30 cellular contexts compared by ENCODE assay signal in the genomic region with DNA sequence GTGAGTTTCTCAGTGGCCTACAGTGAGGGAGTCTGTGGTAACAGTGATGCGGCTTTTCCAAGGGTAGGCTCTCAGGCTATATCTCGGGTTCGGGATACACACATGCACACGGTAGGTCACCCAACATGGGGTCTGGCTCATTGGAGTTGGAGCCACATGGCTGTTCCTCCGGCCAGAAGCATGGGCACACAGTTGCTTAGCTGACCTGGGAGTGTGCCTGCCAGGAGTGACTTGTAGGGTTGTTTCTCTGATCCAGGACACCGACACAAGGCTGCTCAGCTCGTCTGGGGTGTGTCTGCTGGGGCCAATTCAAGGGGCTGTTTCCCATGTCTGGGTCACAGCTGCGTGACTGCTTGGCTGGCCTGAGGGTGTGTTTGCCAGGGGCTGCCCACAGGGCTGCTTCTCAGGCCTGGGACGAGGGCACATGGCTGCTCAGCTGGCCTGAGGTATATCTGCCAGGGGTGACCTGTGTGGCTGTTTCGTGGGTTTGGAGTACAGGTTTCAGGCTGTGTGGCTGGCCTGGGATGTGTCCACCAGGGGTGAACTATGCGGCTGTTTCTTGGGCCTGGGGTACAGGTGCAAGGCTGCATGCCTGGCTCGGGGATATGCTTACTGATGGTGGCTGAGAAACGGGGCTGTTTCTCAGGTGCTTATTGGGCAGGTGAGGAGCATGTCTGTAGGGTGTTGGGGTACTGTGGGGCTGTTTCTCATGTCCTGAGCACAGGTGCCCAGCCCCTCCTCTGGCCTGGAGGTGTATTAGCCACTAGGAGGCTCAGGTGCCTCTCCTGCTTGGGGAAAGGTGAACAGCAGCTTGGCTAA. TPM values are rescaled to one million over a fixed set of nuclear protein-coding genes. Genes with fewer than 3 reads are reported as not detected.
A peak's percentile ranks its signal among the peaks of the same experiment; 100 is the strongest.
DNase-seq lines count a peak whose midpoint lies in the region; ATAC-seq, FAIRE-seq and TF ChIP-seq lines count a peak whose summit lies in the region.
"Had no signal": no experiment of that assay in that cellular context is flagged by ENCODE, and none has a peak within 500 bp of the region (broad histone marks: within the 10 kb centered on the region; RNA-seq: fewer than 3 reads in every experiment).

No MANE protein-coding gene starts in this region.

- TF ChIP-seq POLR2A in HepG2 (IDR thresholded peaks at IDR 0.05; ENCODE audit: insufficient read depth in 1 of 2, low read depth in 2 of 2, low read length in 2 of 2) (no peak), right lobe of liver (IDR thresholded peaks at IDR 0.05) (no peak), esophagus muscularis mucosa (IDR thresholded peaks at IDR 0.05; ENCODE audit: low read depth) (no peak)

- H3K79me1 ChIP-seq in neuronal stem cell (ENCODE audit: low read depth, low read length) = no peaks in the 10 kb centered on the region

- H3K27me3 ChIP-seq in HepG2 (ENCODE audit: control insufficient read depth in 1 of 2, insufficient read depth in 2 of 2, low read length in 2 of 2) = peaks cover 2 to 19% of the 10 kb centered on the region in 2 experiments; a peak in 3 of 5 replicates
- no peaks in the 10 kb centered on the region for H3K27me3 ChIP-seq in right lobe of liver
- peaks cover 0 to 15% (median 0%) of the 10 kb centered on the region in 4 donors for H3K27me3 ChIP-seq in esophagus muscularis mucosa
- no peaks in the 10 kb centered on the region for H3K27me3 ChIP-seq in neuronal stem cell (ENCODE audit: control insufficient read depth in 3 of 3, insufficient read depth in 3 of 3, low read depth in 1 of 3, low read length in 3 of 3)
- no peaks in the 10 kb centered on the region for H3K27me3 ChIP-seq in SK-N-SH (ENCODE audit: insufficient read depth)
- H3K27me3 ChIP-seq: BLaER1, SJSA1 had no signal

- H3K23ac ChIP-seq in neuronal stem cell (ENCODE audit: low read depth, low read length, poor library complexity) = peak overlapping the region; percentile 7

- no peak overlapping the region for H2AK5ac ChIP-seq in neuronal stem cell (ENCODE audit: low read depth, low read length)

- TF ChIP-seq RAD21 in HepG2 (CRISPR knock-in tag; IDR thresholded peaks at IDR 0.05) = no peak
- no peak for TF ChIP-seq RAD21 in SK-N-SH (IDR thresholded peaks at IDR 0.05; ENCODE audit: low read length)

- H3K36me3 ChIP-seq in HepG2 (replicated peaks in 1 of 2; ENCODE audit: control insufficient read depth in 1 of 2, insufficient read depth in 2 of 2, low read length in 2 of 2) (no peaks in the 10 kb centered on the region), right lobe of liver (no peaks in the 10 kb centered on the region), esophagus muscularis mucosa (no peaks in the 10 kb centered on the region), neuronal stem cell (replicated peaks in 1 of 2; ENCODE audit: control insufficient read depth in 2 of 2, insufficient read depth in 2 of 2, low read length in 2 of 2) (no peaks in the 10 kb centered on the region), SK-N-SH (replicated peaks in 1 of 2; ENCODE audit: control insufficient read depth in 1 of 2, insufficient read depth in 2 of 2, low read length in 1 of 2) (no peaks in the 10 kb centered on the region)
- H3K36me3 ChIP-seq: SJSA1 had no signal

- H3F3A ChIP-seq in SK-N-SH (replicated peaks; ENCODE audit: insufficient read depth) = peaks cover 3% of the 10 kb centered on the region

- no peak overlapping the region for H2BK120ac ChIP-seq in neuronal stem cell (ENCODE audit: low read depth, low read length)

- H3K18ac ChIP-seq in neuronal stem cell (ENCODE audit: low read length) = peak overlapping the region; percentile 53

- TF ChIP-seq EP300 in HepG2 (IDR thresholded peaks at IDR 0.05; ENCODE audit: low read depth in 2 of 2, low read length in 2 of 2) = no peak
- TF ChIP-seq EP300 in HepG2 (CRISPR knock-in tag; IDR thresholded peaks at IDR 0.05; ENCODE audit: borderline replicate concordance) = no peak
- no peak for TF ChIP-seq EP300 in esophagus muscularis mucosa (IDR thresholded peaks at IDR 0.05)
- no peak for TF ChIP-seq EP300 in SK-N-SH (IDR thresholded peaks at IDR 0.05; ENCODE audit: borderline replicate concordance in 1 of 2, low read depth in 1 of 2, low read length in 1 of 2)

- H3K4me3 ChIP-seq in HepG2 (replicated peaks in 1 of 3; ENCODE audit: insufficient read depth in 1 of 3, low read depth in 2 of 3, low read length in 3 of 3) (no peak overlapping the region), right lobe of liver (no peak overlapping the region), esophagus muscularis mucosa (no peak overlapping the region), neuronal stem cell (ENCODE audit: low read length in 2 of 2) (no peak overlapping the region), SK-N-SH (ENCODE audit: low read depth in 2 of 2, low read length in 1 of 2) (no peak overlapping the region)
- H3K4me3 ChIP-seq: BLaER1, PC-9, SJSA1 had no signal

- no peak overlapping the region for H2BK12ac ChIP-seq in neuronal stem cell (ENCODE audit: low read length)

- H4K8ac ChIP-seq in neuronal stem cell (ENCODE audit: low read depth, low read length) = no peak overlapping the region

- intact Hi-C loops in HepG2 (cut with micrococcal nuclease; ENCODE audit: unreplicated experiment) (no loop called here), right lobe of liver (cut with DNase I) (no loop called here), esophagus muscularis mucosa (cut with DNase I) (no loop called here)

- no peak overlapping the region for H3K9ac ChIP-seq in HepG2 (ENCODE audit: insufficient read depth, low read depth, low read length)
- peak overlapping the region; percentile 31 for H3K9ac ChIP-seq in neuronal stem cell (ENCODE audit: low read depth, low read length, poor library complexity)
- H3K9ac ChIP-seq in SK-N-SH = no peak overlapping the region
- H3K9ac ChIP-seq: BLaER1 had no signal

- no peak overlapping the region for H2BK5ac ChIP-seq in neuronal stem cell (ENCODE audit: low read length)

- in situ Hi-C loops in HepG2 (cut with HindIII; ENCODE audit: extremely low pct_ligation_motif_present, low pct_unique_long_range_greater_than_20kb) = no loop called here

- H3K4ac ChIP-seq in neuronal stem cell (ENCODE audit: low read length) = no peak overlapping the region

- H2AFZ ChIP-seq in HepG2 (ENCODE audit: low read length) = no peak overlapping the region
- H2AFZ ChIP-seq in neuronal stem cell (ENCODE audit: low read length) = no peak overlapping the region
- no peak overlapping the region for H2AFZ ChIP-seq in SK-N-SH (ENCODE audit: low read depth)
- H2AFZ ChIP-seq: PC-9 had no signal

- H3K9me3 ChIP-seq in HepG2 (ENCODE audit: low read length) (peaks cover 26% of the 10 kb centered on the region), right lobe of liver (peaks cover 0 to 4% (median 0%) of the 10 kb centered on the region in 4 donors), esophagus muscularis mucosa (peaks cover 0 to 26% (median 24%) of the 10 kb centered on the region in 4 donors), neuronal stem cell (replicated peaks in 1 of 2; ENCODE audit: control insufficient read depth in 2 of 2, insufficient read depth in 1 of 2, low read depth in 1 of 2, low read length in 2 of 2) (peaks cover 0 to 13% of the 10 kb centered on the region in 2 donors), SK-N-SH (peaks cover 16% of the 10 kb centered on the region; the same call in 1 of the 2 replicates)
- H3K9me3 ChIP-seq: SJSA1 had no signal

- no peak overlapping the region for H2BK15ac ChIP-seq in neuronal stem cell (ENCODE audit: low read length)

- H3K4me2 ChIP-seq in HepG2 (ENCODE audit: low read depth, low read length) (no peak overlapping the region), neuronal stem cell (ENCODE audit: insufficient read depth, low read length, poor library complexity, severe bottlenecking) (no peak overlapping the region), SK-N-SH (no peak overlapping the region)
- H3K4me2 ChIP-seq: BLaER1, PC-9 had no signal

- H3K27ac ChIP-seq in HepG2 (ENCODE audit: extremely low read length, insufficient read depth, low read length) (no peak overlapping the region), right lobe of liver (no peak overlapping the region), esophagus muscularis mucosa (replicated peaks in 1 of 4) (no peak overlapping the region), neuronal stem cell (replicated peaks; ENCODE audit: low read length) (no peak overlapping the region), SK-N-SH (ENCODE audit: low read depth in 2 of 2, low read length in 1 of 2) (no peak overlapping the region)
- H3K27ac ChIP-seq: BLaER1, PC-9, SJSA1 had no signal

- TF ChIP-seq CTCF in HepG2 (CRISPR knock-in tag; IDR thresholded peaks at IDR 0.05) = no peak
- TF ChIP-seq CTCF in right lobe of liver (IDR thresholded peaks at IDR 0.05) = no peak
- TF ChIP-seq CTCF in esophagus muscularis mucosa (IDR thresholded peaks at IDR 0.05) = no peak
- TF ChIP-seq CTCF in SK-N-SH (IDR thresholded peaks at IDR 0.05) = no peak

- no TSS peak for BruUV-seq in HepG2 (replicated peaks; lab: Mats Ljungman, UMichigan)

- H3K9me2 ChIP-seq in SK-N-SH = no peaks in the 10 kb centered on the region

- ATAC-seq in HepG2 = peak; percentile 21; the same call in 1 of the 3 replicates
- no peak for ATAC-seq in right lobe of liver
- ATAC-seq: Right ventricle myocardium inferior had no signal

- CTCF ChIA-PET in HepG2 (lab: Yijun Ruan, JAX; ENCODE audit: low intra/inter-chr PET ratio, low total read pairs) (no interaction called here), SK-N-SH (lab: Yijun Ruan, JAX) (interaction anchor here (1.0 kb wide), 1 partner anchor 83 kb away, joined by 3 read pairs; no protein-coding TSS in a partner anchor)

- FAIRE-seq in HepG2 (lab: Jason Lieb, UNC) = no peak
- FAIRE-seq: A204.1, GM18507, HTR-8/SVneo had no signal

- no peak overlapping the region for H3K14ac ChIP-seq in neuronal stem cell (ENCODE audit: low read length)

- 67% methylated on average over 7 of the region's 13 CpGs for WGBS in HepG2 (ENCODE audit: low lambda C conversion rate)
- 100% methylated on average over 1 of the region's 13 CpGs for WGBS in right lobe of liver (ENCODE audit: insufficient coverage, low coverage, low lambda C conversion rate, missing lambda C conversion rate)
- WGBS in esophagus muscularis mucosa = 75% methylated on average over 12 of the region's 13 CpGs
- whole genome bisulfite sequencing in neuronal stem cell (ENCODE audit: extremely low coverage in 2 of 2, insufficient read length in 2 of 2, insufficient replicate concordance in 1 of 2), 2 donors = no CpG with 5 or more reads among the region's 13 CpGs
- 48% methylated on average over 9 of the region's 13 CpGs for WGBS in SK-N-SH (ENCODE audit: low lambda C conversion rate)

- H3K79me2 ChIP-seq in HepG2 (ENCODE audit: insufficient read depth, low read length) (no peaks in the 10 kb centered on the region), SK-N-SH (ENCODE audit: insufficient read depth) (no peaks in the 10 kb centered on the region)

- H4K20me1 ChIP-seq in HepG2 (ENCODE audit: insufficient read depth, low read length) (no peaks in the 10 kb centered on the region), SK-N-SH (ENCODE audit: insufficient read depth) (no peaks in the 10 kb centered on the region)
- H4K20me1 ChIP-seq: BLaER1 had no signal

- DNase-seq in HepG2 (ENCODE audit: low spot score) = no peak
- no peak for DNase-seq in right lobe of liver
- DNase-seq in esophagus muscularis mucosa (ENCODE audit: extremely low spot score) = peak; percentile 47
- DNase-seq in neuronal stem cell (ENCODE audit: low spot score) = no peak
- DNase-seq in NCI-H1105 (lab: John Stamatoyannopoulos, UW) = no peak
- DNase-seq in activated effector memory CD4-positive, alpha-beta T cell treated with anti-CD3 and anti-CD28 coated beads, Interleukin-2, amount 50 U/mL, for 16 hours = no peak
- no peak for DNase-seq in SK-N-SH
- DNase-seq: CD4-positive, alpha-beta memory T cell; COR-L47; DMS53; H9; IMR-90; KG1; MM.1S; NCI-H1417; NCI-H1694; NCI-H2029 treated with DMSO at 0.1 percent for 48 hours; NCI-H446 treated with DMSO at 0.1 percent for 48 hours; NCI-H526; NCI-H82; PC-9 had no signal

- H4K91ac ChIP-seq in neuronal stem cell (ENCODE audit: low read depth, low read length, poor library complexity) = no peak overlapping the region

- H3K4me1 ChIP-seq in HepG2 (ENCODE audit: insufficient read depth, low read length) (peaks cover 24% of the 10 kb centered on the region), right lobe of liver (peaks cover 0 to 5% (median 0%) of the 10 kb centered on the region in 4 donors), esophagus muscularis mucosa (no peaks in the 10 kb centered on the region), neuronal stem cell (ENCODE audit: control insufficient read depth in 2 of 2, insufficient read depth in 1 of 2, low read depth in 1 of 2, low read length in 2 of 2) (peaks cover 0 to 2% of the 10 kb centered on the region in 2 donors), SK-N-SH (ENCODE audit: control insufficient read depth in 1 of 2, insufficient read depth in 2 of 2, low read depth in 1 of 2, low read length in 1 of 2) (no peaks in the 10 kb centered on the region; a peak in 1 of 4 replicates)

- POLR2A ChIA-PET in HepG2 (lab: Yijun Ruan, JAX) (no interaction called here), SK-N-SH (lab: Yijun Ruan, JAX) (no interaction called here)

RNA-seq across cellular contexts. Expression of a gene that starts 15.2 kb away (rescaled TPM):
- total RNA-seq in HepG2 (2016; rRNA removed; fragmentation: Illumina TruSeq; extraction: Trizol) = not detected in 2 replicates
- total RNA-seq in HepG2 (2016; cell fraction: cytosol; rRNA removed; fragmentation: Illumina TruSeq; extraction: Trizol; ENCODE audit: low read depth) = not detected in 2 replicates
- not detected in 2 replicates for total RNA-seq in HepG2 (2016; cell fraction: insoluble cytoplasmic fraction; rRNA removed; fragmentation: Illumina TruSeq; extraction: Trizol)
- not detected in 2 replicates for total RNA-seq in HepG2 (2016; cell fraction: membrane; rRNA removed; fragmentation: Illumina TruSeq; extraction: Trizol)
- total RNA-seq in HepG2 (2016; cell fraction: nucleus; rRNA removed; fragmentation: Illumina TruSeq; extraction: Trizol) = not detected in 2 replicates
- not detected in 2 replicates for polyA plus RNA-seq in HepG2 (2011; rRNA removed)
- polyA plus RNA-seq in HepG2 (2011; cell fraction: cytosol; rRNA removed) = not detected in 2 replicates
- polyA plus RNA-seq in HepG2 (2011; cell fraction: nucleus; rRNA removed) = not detected in 2 replicates
- not detected in 2 replicates for polyA plus RNA-seq in HepG2 (2012)
- not detected in 2 replicates for polyA plus RNA-seq in HepG2 (2016; cell fraction: cytosol; fragmentation: Illumina TruSeq; extraction: Trizol; ENCODE audit: low read depth)
- not detected in 2 replicates for polyA plus RNA-seq in HepG2 (2016; cell fraction: insoluble cytoplasmic fraction; fragmentation: Illumina TruSeq; extraction: Trizol; ENCODE audit: low read depth)
- not detected in 2 replicates for polyA plus RNA-seq in HepG2 (2016; cell fraction: membrane; fragmentation: Illumina TruSeq; extraction: Trizol; ENCODE audit: low read depth)
- not detected in 2 replicates for polyA plus RNA-seq in HepG2 (2016; cell fraction: nucleus; fragmentation: Illumina TruSeq; extraction: Trizol; ENCODE audit: insufficient read depth, low read depth)
- not detected in 2 replicates for polyA minus RNA-seq in HepG2 (2011; rRNA and poly(A)+ RNA removed; ENCODE audit: low replicate concordance)
- polyA minus RNA-seq in HepG2 (2011; cell fraction: cytosol; rRNA and poly(A)+ RNA removed) = not detected in 2 replicates
- polyA minus RNA-seq in HepG2 (2011; cell fraction: nucleus; rRNA and poly(A)+ RNA removed) = not detected in 2 replicates
- total RNA-seq in right lobe of liver = under 1 TPM in 1 of 6 experiments, not detected in 5; 0.15 TPM
- total RNA-seq in esophagus muscularis mucosa = under 1 TPM in 1 of 4 donors, not detected in 3; 0.17 TPM
- polyA plus RNA-seq in neuronal stem cell (2013, experiment 1 of 2) = 5.8 TPM
- 5.1 TPM for polyA plus RNA-seq in neuronal stem cell (2013, experiment 2 of 2)
- not detected in 2 replicates for polyA plus RNA-seq in SK-N-SH (2012; rRNA removed)
- polyA plus RNA-seq in SK-N-SH (2012; cell fraction: cytosol; rRNA removed) = not detected in 2 replicates
- polyA plus RNA-seq in SK-N-SH (2012; cell fraction: nucleus; rRNA removed) = 0.29 TPM in 1 of 2 replicates, not detected in the other
- total RNA-seq: CD4-positive, alpha-beta memory T cell; Daoy; G401; IMR-90; PC-9; Right ventricle myocardium inferior; SJSA1 had no signal
- polyA plus RNA-seq: AG04450; CD4-positive, alpha-beta memory T cell; IMR-90 had no signal
